ENCODE assay signal across 18 cellular contexts in genomic region chr11:57560146-57560545, GRCh38. TPM values are rescaled to one million over a fixed set of nuclear protein-coding genes. Genes with fewer than 3 reads are reported as not detected.
DNase-seq lines count a peak whose midpoint lies in the region; TF ChIP-seq lines count a peak whose summit lies in the region.
"Had no signal": no experiment of that assay in that cellular context is flagged by ENCODE, and none has a peak within 500 bp of the region (broad histone marks: within the 10 kb centered on the region; RNA-seq: fewer than 3 reads in every experiment).

No MANE protein-coding gene starts in this region.

- intact Hi-C loops in spleen (cut with DNase I; ENCODE audit: low total_unique reads) = loop anchor here (5.0 kb wide), 1 partner anchor 97 kb away; the partner anchor contains the start of gene CLP1

- H3K4me1 Mint-ChIP-seq in activated naive CD4-positive, alpha-beta T cell treated with anti-CD3 and anti-CD28 coated beads, Interleukin-2, amount 50 U/mL, for 24 hours = peaks cover 50% of the 10 kb centered on the region

- TF ChIP-seq POLR2A in spleen (IDR thresholded peaks at IDR 0.05) = no peak

- H3K27ac Mint-ChIP-seq in activated naive CD4-positive, alpha-beta T cell treated with anti-CD3 and anti-CD28 coated beads, Interleukin-2, amount 50 U/mL, for 24 hours = peak overlapping the region; percentile 35

- no peaks in the 10 kb centered on the region for H3K27me3 Mint-ChIP-seq in activated naive CD4-positive, alpha-beta T cell treated with anti-CD3 and anti-CD28 coated beads, Interleukin-2, amount 50 U/mL, for 24 hours

- H3K4me3 Mint-ChIP-seq in activated naive CD4-positive, alpha-beta T cell treated with anti-CD3 and anti-CD28 coated beads, Interleukin-2, amount 50 U/mL, for 24 hours = no peak overlapping the region

- no peaks in the 10 kb centered on the region for H3K27me3 ChIP-seq in spleen (replicated peaks in 1 of 7)
- H3K27me3 ChIP-seq: SJCRH30 had no signal

- H3K27ac ChIP-seq in VCaP = peak overlapping the region; percentile 75
- H3K27ac ChIP-seq in spleen = no peak overlapping the region
- H3K27ac ChIP-seq: SJCRH30 had no signal

- H3K4me3 ChIP-seq in LNCaP clone FGC (ENCODE audit: low read depth, low read length) (no peak overlapping the region), spleen (no peak overlapping the region)
- H3K4me3 ChIP-seq: SJCRH30 had no signal

- DNase-seq in activated naive CD4-positive, alpha-beta T cell treated with Interleukin-2 at 50 U/mL for 16 hours = no peak
- peak; percentile 81 for DNase-seq in LNCaP clone FGC (ENCODE audit: low read depth)
- DNase-seq in spleen = peak; percentile 59
- no peak for DNase-seq in T-helper 9 cell
- no peak for DNase-seq in GM19240 (ENCODE audit: insufficient read length, low spot score)
- DNase-seq: ACHN, AML-193, Caco-2, DMS153, IMR-90, NCI-H187 treated with DMSO at 0.1 percent for 48 hours, NCI-H2171 treated with DMSO at 0.1 percent for 48 hours, NCI-H526, SJCRH30 had no signal

- peaks cover 16% of the 10 kb centered on the region for H3K36me3 Mint-ChIP-seq in activated naive CD4-positive, alpha-beta T cell treated with anti-CD3 and anti-CD28 coated beads, Interleukin-2, amount 50 U/mL, for 24 hours

- H3K9me3 Mint-ChIP-seq in activated naive CD4-positive, alpha-beta T cell treated with anti-CD3 and anti-CD28 coated beads, Interleukin-2, amount 50 U/mL, for 24 hours = no peaks in the 10 kb centered on the region

- no peaks in the 10 kb centered on the region for H3K9me3 ChIP-seq in spleen
- H3K9me3 ChIP-seq: Caco-2, SJCRH30 had no signal

- peaks cover 3 to 100% (median 57%) of the 10 kb centered on the region in 6 donors for H3K36me3 ChIP-seq in spleen
- H3K36me3 ChIP-seq: SJCRH30 had no signal

- H3K4me1 ChIP-seq in spleen = peaks cover 11 to 54% (median 39%) of the 10 kb centered on the region in 6 donors
- H3K4me1 ChIP-seq: Caco-2 had no signal

- TF ChIP-seq CTCF in LNCaP clone FGC (IDR thresholded peaks at IDR 0.05; ENCODE audit: control insufficient read depth, extremely low read depth, insufficient read depth) (no peak), VCaP (conservative IDR thresholded peaks at IDR 0.05) (no peak), spleen (IDR thresholded peaks at IDR 0.05 in 8 of 11, conservative IDR thresholded peaks at IDR 0.05 in 3 of 11) (no peak)

- WGBS in spleen, 5 donors = 94 to 98% (median 96%) methylated on average over 4 of the region's 4 CpGs

RNA-seq across cellular contexts. Expression of gene UBE2L6, which starts 7.3 kb away (rescaled TPM):
- 100 to 1,000 TPM in 5 of 7 donors, 10 to 100 TPM in 2; 74.2 to 137 (median 112) TPM for total RNA-seq in spleen
- 100 to 1,000 TPM in 1 of 3 donors, 10 to 100 TPM in 2; 46.8 to 135 (median 79.5) TPM for polyA plus RNA-seq in spleen

RNA-seq across cellular contexts. Expression of gene SMTNL1, which starts 22.8 kb away (rescaled TPM):
- not detected for total RNA-seq in spleen
- not detected for polyA plus RNA-seq in spleen
- total RNA-seq: H4, IMR-90, LHCN-M2 had no signal
- polyA plus RNA-seq: IMR-90 had no signal

RNA-seq across cellular contexts. Expression of gene TIMM10, which starts 29.6 kb away (rescaled TPM):
- 10 to 100 TPM; 28.1 to 58.7 (median 39.0) TPM for total RNA-seq in spleen
- polyA plus RNA-seq in spleen = 10 to 100 TPM; 38.7 to 57.4 (median 56.1) TPM

RNA-seq across cellular contexts. Expression of gene SERPING1, which starts 37.3 kb away (rescaled TPM):
- 100 to 1,000 TPM; 121 to 364 (median 255) TPM for total RNA-seq in spleen
- 100 to 1,000 TPM; 104 to 187 (median 161) TPM for polyA plus RNA-seq in spleen

RNA-seq across cellular contexts. Expression of gene SLC43A1, which starts 44.6 kb away (rescaled TPM):
- 10 to 100 TPM in 5 of 7 donors, 1 to 10 TPM in 2; 7.0 to 16.1 (median 13.0) TPM for total RNA-seq in spleen
- polyA plus RNA-seq in spleen = 1 to 10 TPM; 6.2 to 8.4 (median 6.4) TPM

Comparison
In these comparisons a context has a peak if more than half of its experiments do, and no peak if none do; other contexts are left out.
1. DNase-seq: peak in LNCaP clone FGC (single experiment) and spleen (single experiment); none in activated naive CD4-positive, alpha-beta T cell treated with Interleukin-2 at 50 U/mL for 16 hours (single experiment), T-helper 9 cell (single experiment) and GM19240 (single experiment).